ENCODE assay signal across 8 cellular contexts in genomic region chr12:45730842-45731336, GRCh38. TPM values are rescaled to one million over a fixed set of nuclear protein-coding genes. Genes with fewer than 3 reads are reported as not detected.
A peak's percentile ranks its signal among the peaks of the same experiment; 100 is the strongest.
DNase-seq lines count a peak whose midpoint lies in the region; ATAC-seq and TF ChIP-seq lines count a peak whose summit lies in the region.

No MANE protein-coding gene starts in this region.

- H3K27ac ChIP-seq in foreskin keratinocyte: peak overlapping the region; percentile 79

- ATAC-seq in activated CD8-positive, alpha-beta T cell treated with anti-CD3 and anti-CD28 coated beads for 36 hours: no peak
- ATAC-seq in foreskin keratinocyte (no peak), HG03280 (IDR thresholded peaks at IDR 0.05; ENCODE audit: unreplicated experiment) (no peak)

- H3K9me3 Mint-ChIP-seq in activated CD8-positive, alpha-beta T cell treated with anti-CD3 and anti-CD28 coated beads for 36 hours: no peaks in the 10 kb centered on the region

- peaks cover 28% of the 10 kb centered on the region for H3K4me1 Mint-ChIP-seq in activated CD8-positive, alpha-beta T cell treated with anti-CD3 and anti-CD28 coated beads for 36 hours (ENCODE audit: low read depth)

- no peaks in the 10 kb centered on the region for H3K27me3 Mint-ChIP-seq in activated CD8-positive, alpha-beta T cell treated with anti-CD3 and anti-CD28 coated beads for 36 hours

- peaks cover 25% of the 10 kb centered on the region for H3K4me1 ChIP-seq in foreskin keratinocyte

- no peaks in the 10 kb centered on the region for H3K27me3 ChIP-seq in foreskin keratinocyte

- TF ChIP-seq CTCF in activated CD8-positive, alpha-beta T cell treated with anti-CD3 and anti-CD28 coated beads for 36 hours (IDR thresholded peaks at IDR 0.05): no peak
- TF ChIP-seq CTCF in foreskin keratinocyte (conservative IDR thresholded peaks at IDR 0.05): no peak

- H3K36me3 Mint-ChIP-seq in activated CD8-positive, alpha-beta T cell treated with anti-CD3 and anti-CD28 coated beads for 36 hours (ENCODE audit: low read depth): peaks cover 32% of the 10 kb centered on the region

- peak overlapping the region; percentile 92 for H3K27ac Mint-ChIP-seq in activated CD8-positive, alpha-beta T cell treated with anti-CD3 and anti-CD28 coated beads for 36 hours

- CTCF ChIA-PET in activated CD8-positive, alpha-beta T cell treated with anti-CD3 and anti-CD28 coated beads for 36 hours (lab: Charles Lee): interaction anchor here (1.8 to 2.2 kb wide), 2 partner anchors 11 to 14 kb away, joined by 6 to 8 read pairs; no protein-coding TSS in a partner anchor

- DNase-seq in EH (ENCODE audit: low read depth): peak; percentile 20
- peak; percentile 26 for DNase-seq in LHCN-M2 (ENCODE audit: low read depth)
- DNase-seq in activated CD8-positive, alpha-beta T cell treated with anti-CD3 and anti-CD28 coated beads for 36 hours: peak; percentile 62
- no peak for DNase-seq in foreskin keratinocyte
- peak; percentile 6 for DNase-seq in putamen (ENCODE audit: low spot score)
- DNase-seq in NCI-H226: no peak
- DNase-seq in COLO668 (lab: John Stamatoyannopoulos, UW; ENCODE audit: unreplicated experiment): no peak

- POLR2A ChIA-PET in activated CD8-positive, alpha-beta T cell treated with anti-CD3 and anti-CD28 coated beads for 36 hours (lab: Charles Lee): interaction anchor here (1.0 to 2.1 kb wide), 5 partner anchors 11 to 512 kb away, joined by 3 to 13 read pairs (median 3); no protein-coding TSS in a partner anchor

- intact Hi-C loops in activated CD8-positive, alpha-beta T cell treated with anti-CD3 and anti-CD28 coated beads for 36 hours (cut with micrococcal nuclease): no loop called here

- peak overlapping the region; percentile 88 for H3K4me3 Mint-ChIP-seq in activated CD8-positive, alpha-beta T cell treated with anti-CD3 and anti-CD28 coated beads for 36 hours

RNA-seq across cellular contexts. Expression of gene ARID2, which starts 1.4 kb away (rescaled TPM):
- 12.2 and 12.3 TPM in 2 replicates for total RNA-seq in LHCN-M2 (2014; rRNA removed)
- 3.3 TPM for polyA plus RNA-seq in LHCN-M2 (2012)
- total RNA-seq in activated CD8-positive, alpha-beta T cell treated with anti-CD3 and anti-CD28 coated beads for 36 hours: 10 to 100 TPM; 33.2 to 33.4 TPM
- total RNA-seq in foreskin keratinocyte: 18.4 and 18.5 TPM in 2 replicates
- 3.4 and 4.1 TPM in 2 replicates for polyA plus RNA-seq in foreskin keratinocyte

Comparison
In these comparisons a context has a peak if more than half of its experiments do, and no peak if none do; other contexts are left out.
1. DNase-seq: peak in EH (single experiment), LHCN-M2 (single experiment), activated CD8-positive, alpha-beta T cell treated with anti-CD3 and anti-CD28 coated beads for 36 hours (single experiment) and putamen (single experiment); none in foreskin keratinocyte (0 of 2), NCI-H226 (single experiment) and COLO668 (single experiment).